Comparison of ENCODE assay signal across 17 cellular contexts in the genomic region with DNA sequence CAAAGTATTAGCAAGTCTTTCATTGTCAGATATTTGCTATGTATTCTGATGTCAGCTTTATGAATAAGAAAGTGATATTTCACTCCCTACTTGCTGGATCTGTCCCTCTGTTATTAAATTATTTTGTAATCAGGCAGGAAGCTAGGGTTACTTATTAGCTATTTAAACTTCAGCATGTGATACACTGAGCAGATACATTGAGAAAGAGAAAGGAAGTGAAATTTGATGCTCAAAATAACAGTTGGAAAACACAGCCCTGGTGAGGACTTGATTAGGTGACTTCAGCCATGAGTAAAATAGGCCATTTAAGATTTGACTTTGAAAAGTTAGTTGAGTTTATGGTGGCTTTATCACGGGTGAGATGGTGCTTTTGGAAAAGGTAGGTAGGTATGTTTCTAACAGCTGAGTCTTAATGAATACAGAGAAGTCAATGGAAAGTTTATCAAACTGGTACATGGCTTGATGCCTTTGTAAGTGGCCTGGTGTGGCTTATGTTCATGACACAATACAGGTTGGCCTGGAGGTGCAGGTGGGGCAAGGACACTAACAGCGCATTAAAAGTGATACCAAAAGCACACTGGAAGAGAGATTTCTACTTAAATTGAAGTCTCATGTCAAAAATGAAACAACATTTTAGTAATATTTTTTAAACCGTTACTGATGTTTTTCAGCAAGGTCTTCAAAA.
A peak's percentile ranks its signal among the peaks of the same experiment; 100 is the strongest.
DNase-seq lines count a peak whose midpoint lies in the region; ATAC-seq and TF ChIP-seq lines count a peak whose summit lies in the region.
"Had no signal": no experiment of that assay in that cellular context is flagged by ENCODE, and none has a peak within 500 bp of the region (broad histone marks: within the 10 kb centered on the region; RNA-seq: fewer than 3 reads in every experiment).

No MANE protein-coding gene starts in this region.

- H3K4me3 Mint-ChIP-seq in WTC11: no peak overlapping the region
- H3K4me3 Mint-ChIP-seq: activated CD8-positive, alpha-beta T cell treated with anti-CD3 and anti-CD28 coated beads, Interleukin-2, amount 10 ng/mL, durations not matched to agents 7 days and 5 days; natural killer cell treated with Interleukin-12 subunit alpha and Interleukin-12 subunit beta and Interleukin-15 and Interleukin-18, amount 100 ng/mL, for 72 hours; stimulated activated naive CD8-positive, alpha-beta T cell treated with anti-CD3 and anti-CD28 coated beads, Interleukin-15, amount 100 ng/mL, for 72 hours had no signal

- peaks cover 5% of the 10 kb centered on the region; the same call in 1 of the 2 replicates for H3K4me1 Mint-ChIP-seq in WTC11
- H3K4me1 Mint-ChIP-seq: stimulated activated naive CD8-positive, alpha-beta T cell treated with anti-CD3 and anti-CD28 coated beads, Interleukin-15, amount 100 ng/mL, for 72 hours had no signal

- ATAC-seq in GM18511 (IDR thresholded peaks at IDR 0.05; ENCODE audit: unreplicated experiment): peak; percentile 94
- peak; percentile 73 for ATAC-seq in GM21528 (IDR thresholded peaks at IDR 0.05; ENCODE audit: low FRiP score, unreplicated experiment)
- peak; percentile 75 for ATAC-seq in HG03095 (IDR thresholded peaks at IDR 0.05; ENCODE audit: unreplicated experiment)
- no peak for ATAC-seq in WTC11
- no peak for ATAC-seq in heart right ventricle
- ATAC-seq: activated CD8-positive, alpha-beta T cell treated with anti-CD3 and anti-CD28 coated beads, Interleukin-2, amount 10 ng/mL, durations not matched to agents 7 days and 5 days; natural killer cell treated with Interleukin-12 subunit alpha and Interleukin-12 subunit beta and Interleukin-15 and Interleukin-18, amount 100 ng/mL, for 72 hours; sciatic nerve; stimulated activated naive CD8-positive, alpha-beta T cell treated with anti-CD3 and anti-CD28 coated beads, Interleukin-15, amount 100 ng/mL, for 72 hours had no signal

- peak overlapping the region; percentile 10; the same call in 1 of the 2 replicates for H3K27ac Mint-ChIP-seq in WTC11
- H3K27ac Mint-ChIP-seq: activated CD8-positive, alpha-beta T cell treated with anti-CD3 and anti-CD28 coated beads, Interleukin-2, amount 10 ng/mL, durations not matched to agents 7 days and 5 days; natural killer cell treated with Interleukin-12 subunit alpha and Interleukin-12 subunit beta and Interleukin-15 and Interleukin-18, amount 100 ng/mL, for 72 hours; stimulated activated naive CD8-positive, alpha-beta T cell treated with anti-CD3 and anti-CD28 coated beads, Interleukin-15, amount 100 ng/mL, for 72 hours had no signal

- peaks cover 6% of the 10 kb centered on the region; the same call in 1 of the 2 replicates for H3K36me3 Mint-ChIP-seq in WTC11

- CTCF ChIA-PET in WTC11 (lab: Charles Lee) (no interaction called here), HEK293T (lab: Yijun Ruan, JAX) (no interaction called here)

- no peak overlapping the region for H3K27ac ChIP-seq in heart right ventricle
- H3K27ac ChIP-seq: left ventricle myocardium inferior had no signal

- H3K27me3 ChIP-seq in heart right ventricle: no peaks in the 10 kb centered on the region
- H3K27me3 ChIP-seq: MG63 had no signal

- POLR2A ChIA-PET in WTC11 (lab: Charles Lee): no interaction called here
- POLR2A ChIA-PET in HEK293T (lab: Yijun Ruan, JAX): no interaction called here

- H3K4me1 ChIP-seq in heart right ventricle: no peaks in the 10 kb centered on the region
- H3K4me1 ChIP-seq: left ventricle myocardium inferior had no signal

- H3K9me3 ChIP-seq in heart right ventricle: peaks cover 0 to 16% (median 4%) of the 10 kb centered on the region in 11 donors
- H3K9me3 ChIP-seq: MG63 had no signal

- 79 to 81% methylated on average over 3 of the region's 3 CpGs for WGBS in heart right ventricle, 2 donors

- no peak overlapping the region for H3K4me3 ChIP-seq in heart right ventricle
- H3K4me3 ChIP-seq: left ventricle myocardium inferior, MG63 had no signal

- TF ChIP-seq CTCF in WTC11 (IDR thresholded peaks at IDR 0.05) (no peak), heart right ventricle (IDR thresholded peaks at IDR 0.05) (no peak)

- intact Hi-C loops in heart right ventricle (cut with DNase I): no loop called here

- DNase-seq in WTC11 (ENCODE audit: low spot score): no peak
- DNase-seq in NCI-H69 (lab: John Stamatoyannopoulos, UW): no peak
- no peak for DNase-seq in HUDEP-2 (lab: John Stamatoyannopoulos, UW; ENCODE audit: unreplicated experiment in 76 of 76)
- no peak for DNase-seq in HEK293T (ENCODE audit: extremely low spot score)
- no peak for DNase-seq in heart right ventricle
- DNase-seq: activated CD8-positive, alpha-beta T cell treated with anti-CD3 and anti-CD28 coated beads, Interleukin-2, amount 10 ng/mL, durations not matched to agents 7 days and 5 days; activated naive CD4-positive, alpha-beta T cell treated with Interleukin-2 at 50 U/mL for 16 hours; caudate nucleus; left ventricle myocardium inferior; MG63; stimulated activated naive CD8-positive, alpha-beta T cell treated with anti-CD3 and anti-CD28 coated beads, Interleukin-15, amount 100 ng/mL, for 72 hours; T1000 had no signal

- H3K27me3 Mint-ChIP-seq in WTC11 (ENCODE audit: low read depth): no peaks in the 10 kb centered on the region
- H3K27me3 Mint-ChIP-seq: natural killer cell treated with Interleukin-12 subunit alpha and Interleukin-12 subunit beta and Interleukin-15 and Interleukin-18, amount 100 ng/mL, for 72 hours; stimulated activated naive CD8-positive, alpha-beta T cell treated with anti-CD3 and anti-CD28 coated beads, Interleukin-15, amount 100 ng/mL, for 72 hours had no signal

- no peaks in the 10 kb centered on the region for H3K36me3 ChIP-seq in heart right ventricle
- H3K36me3 ChIP-seq: left ventricle myocardium inferior, MG63 had no signal

- peaks cover 15% of the 10 kb centered on the region for H3K9me3 Mint-ChIP-seq in WTC11

TF ChIP-seq in WTC11, 78 proteins besides CTCF, POLR2A, EP300 and RAD21 (continues in another document):
- TF ChIP-seq ELF4 (CRISPR knock-in tag; IDR thresholded peaks at IDR 0.05; ENCODE audit: low read depth) (no peak), OVOL2 (CRISPR knock-in tag; IDR thresholded peaks at IDR 0.05; ENCODE audit: borderline replicate concordance) (no peak), ZNF232 (CRISPR knock-in tag; IDR thresholded peaks at IDR 0.05) (no peak), GRHL2 (CRISPR knock-in tag; IDR thresholded peaks at IDR 0.05; ENCODE audit: insufficient replicate concordance, severe bottlenecking) (no peak)
- TF ChIP-seq, protein P1, sequence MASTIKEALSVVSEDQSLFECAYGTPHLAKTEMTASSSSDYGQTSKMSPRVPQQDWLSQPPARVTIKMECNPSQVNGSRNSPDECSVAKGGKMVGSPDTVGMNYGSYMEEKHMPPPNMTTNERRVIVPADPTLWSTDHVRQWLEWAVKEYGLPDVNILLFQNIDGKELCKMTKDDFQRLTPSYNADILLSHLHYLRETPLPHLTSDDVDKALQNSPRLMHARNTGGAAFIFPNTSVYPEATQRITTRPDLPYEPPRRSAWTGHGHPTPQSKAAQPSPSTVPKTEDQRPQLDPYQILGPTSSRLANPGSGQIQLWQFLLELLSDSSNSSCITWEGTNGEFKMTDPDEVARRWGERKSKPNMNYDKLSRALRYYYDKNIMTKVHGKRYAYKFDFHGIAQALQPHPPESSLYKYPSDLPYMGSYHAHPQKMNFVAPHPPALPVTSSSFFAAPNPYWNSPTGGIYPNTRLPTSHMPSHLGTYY (CRISPR knock-in tag; IDR thresholded peaks at IDR 0.05): no peak
- TF ChIP-seq, protein P2, sequence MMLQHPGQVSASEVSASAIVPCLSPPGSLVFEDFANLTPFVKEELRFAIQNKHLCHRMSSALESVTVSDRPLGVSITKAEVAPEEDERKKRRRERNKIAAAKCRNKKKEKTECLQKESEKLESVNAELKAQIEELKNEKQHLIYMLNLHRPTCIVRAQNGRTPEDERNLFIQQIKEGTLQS (CRISPR knock-in tag; conservative IDR thresholded peaks at IDR 0.05): no peak
- TF ChIP-seq, protein P3, sequence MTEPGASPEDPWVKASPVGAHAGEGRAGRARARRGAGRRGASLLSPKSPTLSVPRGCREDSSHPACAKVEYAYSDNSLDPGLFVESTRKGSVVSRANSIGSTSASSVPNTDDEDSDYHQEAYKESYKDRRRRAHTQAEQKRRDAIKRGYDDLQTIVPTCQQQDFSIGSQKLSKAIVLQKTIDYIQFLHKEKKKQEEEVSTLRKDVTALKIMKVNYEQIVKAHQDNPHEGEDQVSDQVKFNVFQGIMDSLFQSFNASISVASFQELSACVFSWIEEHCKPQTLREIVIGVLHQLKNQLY (CRISPR knock-in tag; IDR thresholded peaks at IDR 0.05): no peak

TF ChIP-seq in HEK293T, 16 proteins besides CTCF, POLR2A, EP300 and RAD21:
- TF ChIP-seq FOXM1 (IDR thresholded peaks at IDR 0.05; ENCODE audit: borderline replicate concordance) (no peak), FOXA1 (IDR thresholded peaks at IDR 0.05) (no peak), ELF4 (IDR thresholded peaks at IDR 0.05) (no peak), LEF1 (IDR thresholded peaks at IDR 0.05; ENCODE audit: borderline replicate concordance) (no peak), SP1 (IDR thresholded peaks at IDR 0.05) (no peak), HDGF (IDR thresholded peaks at IDR 0.05; ENCODE audit: borderline replicate concordance) (no peak)

Comparison
In these comparisons a context has a peak if more than half of its experiments do, and no peak if none do; other contexts are left out.
1. ATAC-seq: peak in GM18511 (single experiment), GM21528 (single experiment) and HG03095 (single experiment); none in WTC11 (single experiment) and heart right ventricle (0 of 8).